Comparison of ENCODE assay signal across 23 cellular contexts in genomic region chr1:240607006-240607405, GRCh38. TPM values are rescaled to one million over a fixed set of nuclear protein-coding genes. Genes with fewer than 3 reads are reported as not detected.
"Had no signal": no experiment of that assay in that cellular context is flagged by ENCODE, and none has a peak within 500 bp of the region (broad histone marks: within the 10 kb centered on the region; RNA-seq: fewer than 3 reads in every experiment).

No MANE protein-coding gene starts in this region.

- H3K36me3 ChIP-seq: brain microvascular endothelial cell, cardiac muscle cell, WERI-Rb-1 had no signal

- H3K27me3 ChIP-seq: brain microvascular endothelial cell, cardiac muscle cell had no signal

- ATAC-seq: activated CD4-positive, alpha-beta T cell treated with anti-CD3 and anti-CD28 coated beads for 36 hours; T-cell had no signal

- DNase-seq: activated CD4-positive, alpha-beta memory T cell treated with anti-CD3 and anti-CD28 coated beads, Interleukin-2, amount 10 ng/mL, durations not matched to agents 7 days and 5 days; activated CD4-positive, alpha-beta T cell treated with anti-CD3 and anti-CD28 coated beads for 36 hours; activated CD4-positive, alpha-beta T cell treated with anti-CD3 and anti-CD28 coated beads, Interleukin-2, amount 50 U/mL, for 1 hour; activated gamma-delta T cell treated with Interleukin-2 at 50 U/mL for 16 hours; activated naive CD4-positive, alpha-beta T cell treated with anti-CD3 and anti-CD28 coated beads, Interleukin-2, amount 10 ng/mL, durations not matched to agents 7 days and 5 days; activated naive CD8-positive, alpha-beta T cell treated with anti-CD3 and anti-CD28 coated beads for 36 hours; activated T-cell treated with anti-CD3 and anti-CD28 coated beads for 4 hours; activated T-cell treated with anti-CD3 and anti-CD28 coated beads, Interleukin-2, amount 50 U/mL, for 48 hours; brain microvascular endothelial cell; Kasumi-1; NCI-H1048; NCI-H1930; NCI-H2171; NCI-H2227 treated with DMSO at 0.1 percent for 48 hours; NCI-H526; SIG-M5; T-cell; WERI-Rb-1 had no signal

- H3K27ac ChIP-seq: brain microvascular endothelial cell, cardiac muscle cell, WERI-Rb-1 had no signal

- H3K4me3 ChIP-seq: cardiac muscle cell had no signal

RNA-seq across cellular contexts. Expression of gene GREM2, which starts 4.9 kb away (rescaled TPM):
- total RNA-seq: activated CD8-positive, alpha-beta memory T cell treated with anti-CD3 and anti-CD28 coated beads for 36 hours; activated naive CD8-positive, alpha-beta T cell treated with anti-CD3 and anti-CD28 coated beads for 36 hours; activated T-helper 2 cell treated with anti-CD3 and anti-CD28 coated beads, Interferon-gamma antibody, Interleukin-2, Interleukin-4, amounts not matched to agents 10 μg/mL and 5 μg/mL and 100 μg/mL, durations not matched to agents 14 hours and 24 hours and 36 hours; RPMI7951; T-helper 2 cell treated with Interferon-gamma antibody and Interleukin-4, amounts not matched to agents 100 ng/mL and 5 ng/mL, for 36 hours had no signal
